In the genomic region with DNA sequence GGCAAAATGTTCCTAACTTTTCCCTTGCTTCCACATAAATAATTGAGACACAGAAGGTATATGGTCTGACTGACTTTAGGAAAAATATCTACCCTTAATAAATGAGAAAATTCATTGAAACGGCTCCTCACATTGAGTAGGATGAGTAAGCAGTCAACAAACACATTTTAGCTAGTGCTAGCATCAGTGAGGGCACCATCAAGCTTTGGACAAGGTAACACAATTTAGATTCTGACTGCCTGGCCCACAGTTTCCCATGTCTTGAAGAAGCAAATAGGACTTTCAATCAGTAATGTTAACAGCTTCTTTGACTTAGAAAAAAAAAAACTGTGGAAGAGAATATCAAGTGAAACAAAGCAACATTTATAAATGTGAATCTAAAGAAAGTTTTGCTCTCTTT, we compare ENCODE assay signal across 12 cellular contexts.
A peak's percentile ranks its signal among the peaks of the same experiment; 100 is the strongest.
DNase-seq lines count a peak whose midpoint lies in the region; ATAC-seq and TF ChIP-seq lines count a peak whose summit lies in the region.
"Had no signal": no experiment of that assay in that cellular context is flagged by ENCODE, and none has a peak within 500 bp of the region (broad histone marks: within the 10 kb centered on the region; RNA-seq: fewer than 3 reads in every experiment).

No MANE protein-coding gene starts in this region.

- H2AFZ ChIP-seq in neural progenitor cell (replicated peaks) = peak overlapping the region; percentile 3
- no peak overlapping the region for H2AFZ ChIP-seq in trophoblast cell (ENCODE audit: insufficient read depth, low read length, poor library complexity)
- H2AFZ ChIP-seq: hepatocyte had no signal

- no peak overlapping the region for H3K4me3 ChIP-seq in neural progenitor cell
- H3K4me3 ChIP-seq in trophoblast cell (ENCODE audit: low read depth, low read length) = no peak overlapping the region
- H3K4me3 ChIP-seq: hepatocyte had no signal

- H3K9me3 Mint-ChIP-seq in IgD-negative memory B cell = no peaks in the 10 kb centered on the region
- peaks cover 5% of the 10 kb centered on the region for H3K9me3 Mint-ChIP-seq in activated naive CD8-positive, alpha-beta T cell treated with anti-CD3 and anti-CD28 coated beads for 36 hours
- no peaks in the 10 kb centered on the region for H3K9me3 Mint-ChIP-seq in neural progenitor cell
- H3K9me3 Mint-ChIP-seq: mesothelial cell of epicardium had no signal

- no peak overlapping the region for H3K9ac ChIP-seq in neural progenitor cell
- no peak overlapping the region for H3K9ac ChIP-seq in trophoblast cell (ENCODE audit: low read length)

- no peak overlapping the region for H3K14ac ChIP-seq in trophoblast cell (ENCODE audit: low read length)

- H3F3A ChIP-seq in neural progenitor cell (ENCODE audit: low read depth) = no peaks in the 10 kb centered on the region

- H3K9me3 ChIP-seq in neural progenitor cell (ENCODE audit: low read depth) (no peaks in the 10 kb centered on the region), trophoblast cell (ENCODE audit: insufficient read depth, low read depth, low read length) (no peaks in the 10 kb centered on the region)

- no peaks in the 10 kb centered on the region for H3K79me1 ChIP-seq in trophoblast cell (ENCODE audit: low read length)

- H3K4me1 Mint-ChIP-seq in IgD-negative memory B cell = peaks cover 54 to 56% (median 55%) of the 10 kb centered on the region in 3 donors
- H3K4me1 Mint-ChIP-seq in activated naive CD8-positive, alpha-beta T cell treated with anti-CD3 and anti-CD28 coated beads for 36 hours = peaks cover 71% of the 10 kb centered on the region
- peaks cover 2% of the 10 kb centered on the region for H3K4me1 Mint-ChIP-seq in neural progenitor cell

- no peak overlapping the region for H2BK12ac ChIP-seq in trophoblast cell (ENCODE audit: low read length)

- H3K23ac ChIP-seq in trophoblast cell (ENCODE audit: low read length) = no peak overlapping the region

- H2BK5ac ChIP-seq in trophoblast cell (ENCODE audit: low read depth, low read length, poor library complexity) = no peak overlapping the region

- H3K36me3 Mint-ChIP-seq in IgD-negative memory B cell (no peaks in the 10 kb centered on the region), neural progenitor cell (no peaks in the 10 kb centered on the region)
- H3K36me3 Mint-ChIP-seq in activated naive CD8-positive, alpha-beta T cell treated with anti-CD3 and anti-CD28 coated beads for 36 hours = peaks cover 3% of the 10 kb centered on the region
- H3K36me3 Mint-ChIP-seq: mesothelial cell of epicardium had no signal

- H3K4me3 Mint-ChIP-seq in IgD-negative memory B cell (peak overlapping the region; percentile 66 to 91 (median 84)), neural progenitor cell (no peak overlapping the region)
- peak overlapping the region; percentile 85 for H3K4me3 Mint-ChIP-seq in activated naive CD8-positive, alpha-beta T cell treated with anti-CD3 and anti-CD28 coated beads for 36 hours
- H3K4me3 Mint-ChIP-seq: mesothelial cell of epicardium had no signal

- H3K18ac ChIP-seq in trophoblast cell (ENCODE audit: low read length) = no peak overlapping the region

- H4K20me1 ChIP-seq in neural progenitor cell (ENCODE audit: low read depth) = no peaks in the 10 kb centered on the region

- H3K27ac Mint-ChIP-seq in IgD-negative memory B cell = peak overlapping the region; percentile 95 to 97 (median 97)
- peak overlapping the region; percentile 98 for H3K27ac Mint-ChIP-seq in activated naive CD8-positive, alpha-beta T cell treated with anti-CD3 and anti-CD28 coated beads for 36 hours
- H3K27ac Mint-ChIP-seq in neural progenitor cell = no peak overlapping the region
- H3K27ac Mint-ChIP-seq: mesothelial cell of epicardium had no signal

- no peaks in the 10 kb centered on the region for H3K4me1 ChIP-seq in neural progenitor cell
- no peaks in the 10 kb centered on the region for H3K4me1 ChIP-seq in trophoblast cell (ENCODE audit: control insufficient read depth in 1 of 2, insufficient read depth in 2 of 2, low read length in 2 of 2)

- no peak overlapping the region for H3K4ac ChIP-seq in trophoblast cell (ENCODE audit: low read depth, low read length)

- H2BK120ac ChIP-seq in trophoblast cell (ENCODE audit: insufficient read depth, low read length, poor library complexity) = no peak overlapping the region

- H3K27me3 Mint-ChIP-seq in IgD-negative memory B cell = no peaks in the 10 kb centered on the region
- H3K27me3 Mint-ChIP-seq in activated naive CD8-positive, alpha-beta T cell treated with anti-CD3 and anti-CD28 coated beads for 36 hours = no peaks in the 10 kb centered on the region
- no peaks in the 10 kb centered on the region for H3K27me3 Mint-ChIP-seq in neural progenitor cell (ENCODE audit: insufficient read depth, low read depth)

- DNase-seq in Ammon's horn (ENCODE audit: low spot score) (peak; percentile 20), neural progenitor cell (ENCODE audit: low spot score) (no peak), trophoblast cell (no peak), head of caudate nucleus (no peak), NCI-H446 (lab: John Stamatoyannopoulos, UW) (no peak)
- DNase-seq in activated naive CD8-positive, alpha-beta T cell treated with anti-CD3 and anti-CD28 coated beads for 36 hours = no peak
- DNase-seq: dorsolateral prefrontal cortex, NCI-H524 had no signal

- ATAC-seq in GM21423 (IDR thresholded peaks at IDR 0.05; ENCODE audit: unreplicated experiment) = no peak

- H3K27ac ChIP-seq in neural progenitor cell = no peak overlapping the region
- H3K27ac ChIP-seq in trophoblast cell (ENCODE audit: low read depth, low read length) = no peak overlapping the region
- H3K27ac ChIP-seq: hepatocyte had no signal

- no peaks in the 10 kb centered on the region for H3K36me3 ChIP-seq in neural progenitor cell
- H3K36me3 ChIP-seq in trophoblast cell (ENCODE audit: control insufficient read depth in 1 of 2, insufficient read depth in 2 of 2, low read length in 2 of 2) = no peaks in the 10 kb centered on the region

- H2AK5ac ChIP-seq in trophoblast cell (ENCODE audit: low read length) = no peak overlapping the region

- no peak for TF ChIP-seq CTCF in neural progenitor cell (IDR thresholded peaks at IDR 0.05)

- H3K79me2 ChIP-seq in neural progenitor cell (ENCODE audit: low read depth) = no peaks in the 10 kb centered on the region
- no peaks in the 10 kb centered on the region for H3K79me2 ChIP-seq in trophoblast cell (ENCODE audit: control insufficient read depth, insufficient read depth, low read length, poor library complexity)
- H3K79me2 ChIP-seq: hepatocyte had no signal

- no peak overlapping the region for H4K12ac ChIP-seq in trophoblast cell (ENCODE audit: low read depth, low read length)

- H4K91ac ChIP-seq in trophoblast cell (ENCODE audit: low read depth, low read length) = no peak overlapping the region

- intact Hi-C loops in head of caudate nucleus (cut with DNase I) = no loop called here

- no peak overlapping the region for H4K8ac ChIP-seq in trophoblast cell (ENCODE audit: low read depth, low read length)

- H3K27me3 ChIP-seq in neural progenitor cell (no peaks in the 10 kb centered on the region), trophoblast cell (ENCODE audit: insufficient read depth, low read length) (no peaks in the 10 kb centered on the region)
- H3K27me3 ChIP-seq: dorsolateral prefrontal cortex, hepatocyte had no signal

- no CpG with 5 or more reads among the region's 1 CpG for WGBS in trophoblast cell (ENCODE audit: extremely low coverage, insufficient coverage, insufficient read length)

- H3K4me2 ChIP-seq in neural progenitor cell (no peak overlapping the region), trophoblast cell (ENCODE audit: low read length) (no peak overlapping the region)
- H3K4me2 ChIP-seq: hepatocyte had no signal
